Comparison of ENCODE assay signal across 9 cellular contexts in genomic region chr5:270340-270739, GRCh38. TPM values are rescaled to one million over a fixed set of nuclear protein-coding genes. Genes with fewer than 3 reads are reported as not detected.
DNase-seq lines count a peak whose midpoint lies in the region; ATAC-seq and TF ChIP-seq lines count a peak whose summit lies in the region.
"Had no signal": no experiment of that assay in that cellular context is flagged by ENCODE, and none has a peak within 500 bp of the region (broad histone marks: within the 10 kb centered on the region; RNA-seq: fewer than 3 reads in every experiment).

No MANE protein-coding gene starts in this region.

- peaks cover 4% of the 10 kb centered on the region for H3K79me1 ChIP-seq in mesenchymal stem cell (replicated peaks; ENCODE audit: low read length, poor library complexity, severe bottlenecking)

- H2AFZ ChIP-seq in mesenchymal stem cell (ENCODE audit: low read depth, low read length): no peak overlapping the region

- peak overlapping the region; percentile 75 for H4K91ac ChIP-seq in mesenchymal stem cell (ENCODE audit: low read length)

- ATAC-seq in heart left ventricle (no peak), upper lobe of right lung (no peak)
- ATAC-seq in activated naive CD4-positive, alpha-beta T cell treated with anti-CD3 and anti-CD28 coated beads, Interleukin-2, amount 50 U/mL, for 72 hours: no peak

- H2AK5ac ChIP-seq in mesenchymal stem cell (ENCODE audit: low read length, severe bottlenecking): no peak overlapping the region

- H3K4me1 ChIP-seq in heart left ventricle (peaks cover 0 to 30% (median 6%) of the 10 kb centered on the region in 12 donors), mesenchymal stem cell (ENCODE audit: control insufficient read depth, insufficient read depth, low read depth, low read length) (peaks cover 11% of the 10 kb centered on the region), upper lobe of right lung (peaks cover 7% of the 10 kb centered on the region)

- intact Hi-C loops in heart left ventricle (cut with DNase I) (no loop called here), cardiac septum (cut with DNase I) (loop anchor here (2.0 kb wide), 1 partner anchor 52 kb away; the partner anchor contains the start of genes CCDC127 and SDHA), upper lobe of right lung (cut with DNase I) (no loop called here)

- H3K36me3 Mint-ChIP-seq in activated naive CD4-positive, alpha-beta T cell treated with anti-CD3 and anti-CD28 coated beads, Interleukin-2, amount 50 U/mL, for 72 hours: peaks cover 19 to 21% of the 10 kb centered on the region in 2 donors

- H2BK120ac ChIP-seq in mesenchymal stem cell (ENCODE audit: low read depth, low read length): peak overlapping the region; percentile 19

- 61 to 79% (median 76%) methylated on average over 15 to 17 of the region's 17 CpGs for WGBS in heart left ventricle, 4 donors
- 88% methylated on average over 17 of the region's 17 CpGs for WGBS in mesenchymal stem cell

- TF ChIP-seq POLR2A in heart left ventricle (IDR thresholded peaks at IDR 0.05): no peak

- no peak overlapping the region for H3K23ac ChIP-seq in mesenchymal stem cell (ENCODE audit: low read length in 2 of 2)

- no peak overlapping the region for H3K14ac ChIP-seq in mesenchymal stem cell (ENCODE audit: low read length in 2 of 2)

- H3K18ac ChIP-seq in mesenchymal stem cell (ENCODE audit: low read depth in 1 of 2, low read length in 2 of 2): no peak overlapping the region

- H2BK15ac ChIP-seq in mesenchymal stem cell (ENCODE audit: low read depth, poor library complexity, severe bottlenecking): no peak overlapping the region

- TF ChIP-seq CTCF in heart left ventricle (IDR thresholded peaks at IDR 0.05) (no peak), upper lobe of right lung (IDR thresholded peaks at IDR 0.05) (no peak)

- H3K27ac Mint-ChIP-seq in activated naive CD4-positive, alpha-beta T cell treated with anti-CD3 and anti-CD28 coated beads, Interleukin-2, amount 50 U/mL, for 72 hours: peak overlapping the region; percentile 53 to 96

- H2BK12ac ChIP-seq in mesenchymal stem cell (ENCODE audit: low read length in 2 of 2): no peak overlapping the region

- H3K36me3 ChIP-seq in heart left ventricle: peaks cover 0 to 30% (median 20%) of the 10 kb centered on the region in 9 donors
- peaks cover 6 to 28% of the 10 kb centered on the region in 2 experiments for H3K36me3 ChIP-seq in mesenchymal stem cell (ENCODE audit: control insufficient read depth in 1 of 2, insufficient read depth in 2 of 2, low read depth in 1 of 2, low read length in 2 of 2)
- H3K36me3 ChIP-seq in upper lobe of right lung: peaks cover 26% of the 10 kb centered on the region

- peak overlapping the region in 8 of 12 donors; percentile 71 to 97 (median 86) for H3K27ac ChIP-seq in heart left ventricle
- no peak overlapping the region for H3K27ac ChIP-seq in mesenchymal stem cell (ENCODE audit: low read length, poor library complexity, severe bottlenecking)
- H3K27ac ChIP-seq in upper lobe of right lung: no peak overlapping the region

- H3K9me3 Mint-ChIP-seq in activated naive CD4-positive, alpha-beta T cell treated with anti-CD3 and anti-CD28 coated beads, Interleukin-2, amount 50 U/mL, for 72 hours: no peaks in the 10 kb centered on the region

- H3K27me3 ChIP-seq in heart left ventricle: no peaks in the 10 kb centered on the region
- no peaks in the 10 kb centered on the region for H3K27me3 ChIP-seq in mesenchymal stem cell (ENCODE audit: control insufficient read depth in 1 of 2, insufficient read depth in 1 of 2, low read length in 2 of 2)
- no peaks in the 10 kb centered on the region for H3K27me3 ChIP-seq in upper lobe of right lung

- no peak overlapping the region for H3K4me2 ChIP-seq in mesenchymal stem cell (ENCODE audit: low read length, poor library complexity, severe bottlenecking)

- peak overlapping the region; percentile 90 for H3K9ac ChIP-seq in mesenchymal stem cell (ENCODE audit: low read length)

- H2BK5ac ChIP-seq in mesenchymal stem cell (ENCODE audit: low read depth, low read length, poor library complexity, severe bottlenecking): no peak overlapping the region

- DNase-seq in heart left ventricle (no peak), cardiac septum (ENCODE audit: low spot score) (no peak), mesenchymal stem cell (no peak), upper lobe of right lung (no peak), NCI-H226 (no peak), DMS153 (lab: John Stamatoyannopoulos, UW) (no peak), cortex of kidney (lab: John Stamatoyannopoulos, UW) (no peak)
- DNase-seq in activated naive CD4-positive, alpha-beta T cell treated with anti-CD3 and anti-CD28 coated beads, Interleukin-2, amount 50 U/mL, for 72 hours (ENCODE audit: low spot score in 2 of 2): no peak
- DNase-seq: DMS53 had no signal

- H3K9me3 ChIP-seq in heart left ventricle: no peaks in the 10 kb centered on the region
- no peaks in the 10 kb centered on the region for H3K9me3 ChIP-seq in mesenchymal stem cell (ENCODE audit: control insufficient read depth, low read length)
- no peaks in the 10 kb centered on the region for H3K9me3 ChIP-seq in upper lobe of right lung

- H3K4me3 ChIP-seq in heart left ventricle (peak overlapping the region in 8 of 12 donors; percentile 67 to 100 (median 97)), mesenchymal stem cell (ENCODE audit: insufficient read depth in 1 of 2, low read depth in 1 of 2, low read length in 2 of 2) (peak overlapping the region in 1 of 2 experiments; percentile 82), upper lobe of right lung (peak overlapping the region; percentile 87)

- H3K4ac ChIP-seq in mesenchymal stem cell (ENCODE audit: low read depth in 1 of 2, low read length in 2 of 2): no peak overlapping the region

- H4K8ac ChIP-seq in mesenchymal stem cell (ENCODE audit: low read length): peak overlapping the region; percentile 89

RNA-seq across cellular contexts. Expression of gene PDCD6, which starts 1.1 kb away (rescaled TPM):
- total RNA-seq in heart left ventricle: 10 to 100 TPM; 31.2 to 50.2 (median 38.6) TPM
- polyA plus RNA-seq in heart left ventricle: 10 to 100 TPM; 46.2 to 89.1 TPM
- 39.6 TPM for total RNA-seq in cardiac septum
- total RNA-seq in activated naive CD4-positive, alpha-beta T cell treated with anti-CD3 and anti-CD28 coated beads, Interleukin-2, amount 50 U/mL, for 72 hours: 10 to 100 TPM; 57.9 to 90.5 TPM
- 71.0 TPM for polyA plus RNA-seq in mesenchymal stem cell (2013, experiment 1 of 2)
- 74.3 TPM for polyA plus RNA-seq in mesenchymal stem cell (2013, experiment 2 of 2)
- 69.5 TPM for total RNA-seq in upper lobe of right lung

RNA-seq across cellular contexts. Expression of gene AHRR, which starts 51.2 kb away (rescaled TPM):
- total RNA-seq in heart left ventricle (under 1 TPM in 7 of 9 donors, not detected in 2; 0.12 to 0.69 (median 0.29) TPM), cardiac septum (0.73 TPM), upper lobe of right lung (11.3 TPM)
- under 1 TPM; 0.11 to 0.12 TPM for polyA plus RNA-seq in heart left ventricle
- total RNA-seq in activated naive CD4-positive, alpha-beta T cell treated with anti-CD3 and anti-CD28 coated beads, Interleukin-2, amount 50 U/mL, for 72 hours: 10 to 100 TPM; 38.3 to 43.8 TPM
- 12.1 TPM for polyA plus RNA-seq in mesenchymal stem cell (2013, experiment 1 of 2)
- 12.0 TPM for polyA plus RNA-seq in mesenchymal stem cell (2013, experiment 2 of 2)

RNA-seq across cellular contexts. Expression of gene SDHA, which starts 52.2 kb away (rescaled TPM):
- total RNA-seq in heart left ventricle: 100 to 1,000 TPM; 422 to 854 (median 727) TPM
- polyA plus RNA-seq in heart left ventricle: 100 to 1,000 TPM; 276 to 861 TPM
- total RNA-seq in cardiac septum: 580 TPM
- total RNA-seq in activated naive CD4-positive, alpha-beta T cell treated with anti-CD3 and anti-CD28 coated beads, Interleukin-2, amount 50 U/mL, for 72 hours: 100 to 1,000 TPM; 156 to 198 TPM
- polyA plus RNA-seq in mesenchymal stem cell (2013, experiment 1 of 2): 101 TPM
- polyA plus RNA-seq in mesenchymal stem cell (2013, experiment 2 of 2): 110 TPM
- 94.0 TPM for total RNA-seq in upper lobe of right lung

RNA-seq across cellular contexts. Expression of gene CCDC127, which starts 52.4 kb away (rescaled TPM):
- total RNA-seq in heart left ventricle: 10 to 100 TPM in 1 of 9 donors, 1 to 10 TPM in 8; 5.7 to 10.3 (median 7.5) TPM
- polyA plus RNA-seq in heart left ventricle: 1 to 10 TPM; 4.8 to 8.5 TPM
- total RNA-seq in cardiac septum: 9.6 TPM
- 1 to 10 TPM; 6.1 to 7.3 TPM for total RNA-seq in activated naive CD4-positive, alpha-beta T cell treated with anti-CD3 and anti-CD28 coated beads, Interleukin-2, amount 50 U/mL, for 72 hours
- 3.9 TPM for polyA plus RNA-seq in mesenchymal stem cell (2013, experiment 1 of 2)
- polyA plus RNA-seq in mesenchymal stem cell (2013, experiment 2 of 2): 3.8 TPM
- 5.5 TPM for total RNA-seq in upper lobe of right lung

Comparison
In these comparisons a context has a peak if more than half of its experiments do, and no peak if none do; other contexts are left out.
1. H3K27ac ChIP-seq: peak in heart left ventricle (8 of 12); none in mesenchymal stem cell (single experiment) and upper lobe of right lung (single experiment).